Comparison of ENCODE assay signal across 8 cellular contexts in genomic region chr6:24910850-24911712, GRCh38. TPM values are rescaled to one million over a fixed set of nuclear protein-coding genes. Genes with fewer than 3 reads are reported as not detected.
A peak's percentile ranks its signal among the peaks of the same experiment; 100 is the strongest.
DNase-seq lines count a peak whose midpoint lies in the region; ATAC-seq and TF ChIP-seq lines count a peak whose summit lies in the region.

No MANE protein-coding gene starts in this region.

- DNase-seq in Caco-2 (peak; percentile 44 to 47), NCI-H748 treated with DMSO at 0.1 percent for 48 hours (lab: John Stamatoyannopoulos, UW) (peak; percentile 54), activated gamma-delta T cell (lab: John Stamatoyannopoulos, UW) (peak; percentile 49), foreskin keratinocyte (peak in 1 of 2 donors; percentile 9), nephron progenitor cell (peak; percentile 83), upper lobe of right lung (peak; percentile 84), KG1 (lab: John Stamatoyannopoulos, UW) (no peak)

- H3K4me3 ChIP-seq in Caco-2 (ENCODE audit: low read depth, low read length) (peak overlapping the region; percentile 40), upper lobe of right lung (peak overlapping the region; percentile 61)

- POLR2A ChIA-PET in Caco-2 (lab: Charles Lee) = interaction anchor here (0.6 kb wide), 1 partner anchor 190 kb away, joined by 28 read pairs; no protein-coding TSS in a partner anchor

- no peaks in the 10 kb centered on the region for H3K4me1 ChIP-seq in Caco-2
- no peaks in the 10 kb centered on the region for H3K4me1 ChIP-seq in foreskin keratinocyte
- H3K4me1 ChIP-seq in upper lobe of right lung = peaks cover 27% of the 10 kb centered on the region

- no peak overlapping the region for H3K27ac Mint-ChIP-seq in Caco-2 (ENCODE audit: unreplicated experiment)
- no peak overlapping the region for H3K27ac Mint-ChIP-seq in nephron progenitor cell

- H3K36me3 Mint-ChIP-seq in Caco-2 (ENCODE audit: insufficient read depth, unreplicated experiment) (no peaks in the 10 kb centered on the region), nephron progenitor cell (ENCODE audit: low read depth) (no peaks in the 10 kb centered on the region)

- TF ChIP-seq CTCF in Caco-2 (IDR thresholded peaks at IDR 0.05; ENCODE audit: insufficient read depth in 1 of 2, low read depth in 1 of 2, low read length in 1 of 2, severe bottlenecking in 1 of 2, unreplicated experiment in 1 of 2) (no peak), foreskin keratinocyte (conservative IDR thresholded peaks at IDR 0.05) (no peak), nephron progenitor cell (IDR thresholded peaks at IDR 0.05) (no peak), upper lobe of right lung (IDR thresholded peaks at IDR 0.05) (no peak)

- CTCF ChIA-PET in Caco-2 (lab: Charles Lee) = interaction anchor here (0.6 to 1.4 kb wide), 5 partner anchors 9 to 195 kb away, joined by 3 to 4 read pairs (median 3); no protein-coding TSS in a partner anchor

- BruUV-seq in Caco-2 (replicated peaks; lab: Mats Ljungman, UMichigan) = no TSS peak

- H3K36me3 ChIP-seq in Caco-2 (ENCODE audit: control insufficient read depth, insufficient read depth, low read length) (no peaks in the 10 kb centered on the region), upper lobe of right lung (no peaks in the 10 kb centered on the region)

- intact Hi-C loops in Caco-2 (cut with micrococcal nuclease; ENCODE audit: unreplicated experiment) (loop anchor here (5.0 kb wide), 1 partner anchor 54 kb away; no protein-coding TSS in a partner anchor), upper lobe of right lung (cut with DNase I) (no loop called here)

- H3K4me3 Mint-ChIP-seq in Caco-2 (ENCODE audit: unreplicated experiment) (peak overlapping the region; percentile 76), nephron progenitor cell (peak overlapping the region; percentile 88)

- H3K27me3 Mint-ChIP-seq in Caco-2 (ENCODE audit: insufficient read depth, unreplicated experiment) (peaks cover 16% of the 10 kb centered on the region), nephron progenitor cell (ENCODE audit: low read depth, poor library complexity) (peaks cover 71% of the 10 kb centered on the region)

- H3K27me3 ChIP-seq in Caco-2 (replicated peaks; ENCODE audit: control insufficient read depth, insufficient read depth, low read length) (peaks cover 4% of the 10 kb centered on the region), foreskin keratinocyte (peaks cover 87% of the 10 kb centered on the region), upper lobe of right lung (no peaks in the 10 kb centered on the region)

- H3K4me1 Mint-ChIP-seq in Caco-2 (ENCODE audit: low read depth, unreplicated experiment) (no peaks in the 10 kb centered on the region), nephron progenitor cell (peaks cover 53% of the 10 kb centered on the region)

- no peaks in the 10 kb centered on the region for H3K9me3 Mint-ChIP-seq in Caco-2 (ENCODE audit: unreplicated experiment)
- no peaks in the 10 kb centered on the region for H3K9me3 Mint-ChIP-seq in nephron progenitor cell

- ATAC-seq in HG02610 (IDR thresholded peaks at IDR 0.05; ENCODE audit: unreplicated experiment) = peak; percentile 34
- ATAC-seq in foreskin keratinocyte = peak; percentile 60
- peak; percentile 84 for ATAC-seq in upper lobe of right lung

- H3K9me3 ChIP-seq in Caco-2 (no peaks in the 10 kb centered on the region), upper lobe of right lung (no peaks in the 10 kb centered on the region)

- H3K27ac ChIP-seq in foreskin keratinocyte = no peak overlapping the region
- H3K27ac ChIP-seq in upper lobe of right lung = peak overlapping the region; percentile 47

RNA-seq across cellular contexts. Expression of gene RIPOR2, which starts 24.7 kb away (rescaled TPM):
- total RNA-seq in Caco-2 (2022) (0.64 and 0.86 TPM in 2 replicates), foreskin keratinocyte (0.04 TPM in 1 of 2 replicates, not detected in the other), upper lobe of right lung (25.6 TPM)
- polyA plus RNA-seq in foreskin keratinocyte = not detected in 2 replicates

Comparison
In these comparisons a context has a peak if more than half of its experiments do, and no peak if none do; other contexts are left out.
1. ATAC-seq: peak in every context shown above with its lines; median percentile 84 in upper lobe of right lung; 60 in foreskin keratinocyte; 34 in HG02610.
2. RNA of gene RIPOR2, which starts 24.7 kb away (total RNA-seq): 25.6 TPM in upper lobe of right lung (single experiment); 0.64 to 0.86 TPM in Caco-2 and 0.04 TPM in foreskin keratinocyte; every median in the first group is over 10 times any median in the second.